Comparison of ENCODE assay signal across 1 cellular context in the genomic region with DNA sequence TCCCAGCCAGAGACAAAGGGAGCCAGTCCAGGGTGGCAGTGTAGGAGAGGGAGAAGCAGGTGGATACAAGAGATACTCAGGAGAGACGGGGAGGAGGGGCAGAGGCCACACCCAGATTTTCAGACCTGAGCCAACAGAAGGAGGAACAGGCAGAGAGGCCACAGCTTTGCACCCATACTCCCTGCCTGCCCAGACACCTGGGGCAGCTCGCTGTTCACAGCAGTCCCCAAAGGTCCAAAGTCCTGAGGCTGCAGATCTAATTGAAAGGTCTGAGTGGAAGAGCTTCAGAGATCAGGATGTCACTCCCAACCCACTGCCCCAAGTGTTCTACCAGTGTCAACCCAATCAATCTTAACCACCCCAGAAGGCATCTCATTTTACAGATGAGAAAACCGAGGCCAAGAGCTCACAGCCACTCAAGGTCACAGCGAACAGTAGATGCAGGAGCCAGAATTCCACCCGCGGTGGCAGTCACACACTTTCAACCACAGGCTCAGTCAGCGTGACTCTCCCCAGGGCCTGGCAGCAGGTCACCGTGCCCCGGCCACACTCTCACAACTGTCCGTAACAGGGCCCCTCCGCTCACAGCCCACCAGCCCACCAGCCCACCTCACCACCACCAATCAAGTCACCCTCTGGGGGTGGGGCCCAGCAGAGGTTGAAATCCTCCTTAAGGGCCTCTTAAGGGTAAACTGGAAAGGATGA.
TF ChIP-seq lines count a peak whose summit lies in the region.

No MANE protein-coding gene starts in this region.

TF ChIP-seq in liver, 16 proteins besides CTCF, POLR2A, EP300 and RAD21 (continued from another document):
- TF ChIP-seq, protein P1, sequence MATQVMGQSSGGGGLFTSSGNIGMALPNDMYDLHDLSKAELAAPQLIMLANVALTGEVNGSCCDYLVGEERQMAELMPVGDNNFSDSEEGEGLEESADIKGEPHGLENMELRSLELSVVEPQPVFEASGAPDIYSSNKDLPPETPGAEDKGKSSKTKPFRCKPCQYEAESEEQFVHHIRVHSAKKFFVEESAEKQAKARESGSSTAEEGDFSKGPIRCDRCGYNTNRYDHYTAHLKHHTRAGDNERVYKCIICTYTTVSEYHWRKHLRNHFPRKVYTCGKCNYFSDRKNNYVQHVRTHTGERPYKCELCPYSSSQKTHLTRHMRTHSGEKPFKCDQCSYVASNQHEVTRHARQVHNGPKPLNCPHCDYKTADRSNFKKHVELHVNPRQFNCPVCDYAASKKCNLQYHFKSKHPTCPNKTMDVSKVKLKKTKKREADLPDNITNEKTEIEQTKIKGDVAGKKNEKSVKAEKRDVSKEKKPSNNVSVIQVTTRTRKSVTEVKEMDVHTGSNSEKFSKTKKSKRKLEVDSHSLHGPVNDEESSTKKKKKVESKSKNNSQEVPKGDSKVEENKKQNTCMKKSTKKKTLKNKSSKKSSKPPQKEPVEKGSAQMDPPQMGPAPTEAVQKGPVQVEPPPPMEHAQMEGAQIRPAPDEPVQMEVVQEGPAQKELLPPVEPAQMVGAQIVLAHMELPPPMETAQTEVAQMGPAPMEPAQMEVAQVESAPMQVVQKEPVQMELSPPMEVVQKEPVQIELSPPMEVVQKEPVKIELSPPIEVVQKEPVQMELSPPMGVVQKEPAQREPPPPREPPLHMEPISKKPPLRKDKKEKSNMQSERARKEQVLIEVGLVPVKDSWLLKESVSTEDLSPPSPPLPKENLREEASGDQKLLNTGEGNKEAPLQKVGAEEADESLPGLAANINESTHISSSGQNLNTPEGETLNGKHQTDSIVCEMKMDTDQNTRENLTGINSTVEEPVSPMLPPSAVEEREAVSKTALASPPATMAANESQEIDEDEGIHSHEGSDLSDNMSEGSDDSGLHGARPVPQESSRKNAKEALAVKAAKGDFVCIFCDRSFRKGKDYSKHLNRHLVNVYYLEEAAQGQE (IDR thresholded peaks at IDR 0.05) = peak; percentile 31
- TF ChIP-seq RXRA (IDR thresholded peaks at IDR 0.05) (peak; percentile 51 to 68), FOXA1 (IDR thresholded peaks at IDR 0.05) (no peak)
TF ChIP-seq in liver: peak in this region for 6.
